In the genomic region with DNA sequence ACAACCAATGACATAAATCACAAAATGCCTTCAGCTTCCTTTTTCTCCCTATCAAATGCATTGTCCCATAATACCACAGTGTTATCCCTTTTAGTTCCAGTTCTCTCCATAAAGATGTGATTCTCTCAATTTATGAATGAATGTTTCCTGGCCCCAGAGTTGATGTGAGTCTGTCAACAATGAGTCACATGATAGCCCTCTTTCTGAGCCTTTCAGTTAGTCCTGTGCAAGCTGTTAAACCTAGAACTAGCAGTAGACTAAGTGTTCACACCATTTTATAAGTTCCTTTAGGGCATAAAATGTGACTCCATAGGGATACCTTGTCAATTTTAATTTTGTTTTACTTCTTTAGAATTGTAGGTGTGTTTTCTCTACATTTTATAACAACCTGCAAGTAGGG, we compare ENCODE assay signal across 9 cellular contexts.
"Had no signal": no experiment of that assay in that cellular context is flagged by ENCODE, and none has a peak within 500 bp of the region (broad histone marks: within the 10 kb centered on the region; RNA-seq: fewer than 3 reads in every experiment).

No MANE protein-coding gene starts in this region.

- H3K27ac ChIP-seq: KMS-11 had no signal

- H3K4me2 ChIP-seq: GM23338, KMS-11 had no signal

- H3K9ac ChIP-seq: KMS-11 had no signal

- H3K4me3 ChIP-seq: GM23338 had no signal

- H2AFZ ChIP-seq: GM23338 had no signal

- FAIRE-seq: H1, H54, HTR-8/SVneo had no signal

- DNase-seq: H9, HCEC 1CT, IMR-90, KBM-7 had no signal

- ATAC-seq: GM23338 had no signal
